ENCODE assay signal across 36 cellular contexts in the genomic region with DNA sequence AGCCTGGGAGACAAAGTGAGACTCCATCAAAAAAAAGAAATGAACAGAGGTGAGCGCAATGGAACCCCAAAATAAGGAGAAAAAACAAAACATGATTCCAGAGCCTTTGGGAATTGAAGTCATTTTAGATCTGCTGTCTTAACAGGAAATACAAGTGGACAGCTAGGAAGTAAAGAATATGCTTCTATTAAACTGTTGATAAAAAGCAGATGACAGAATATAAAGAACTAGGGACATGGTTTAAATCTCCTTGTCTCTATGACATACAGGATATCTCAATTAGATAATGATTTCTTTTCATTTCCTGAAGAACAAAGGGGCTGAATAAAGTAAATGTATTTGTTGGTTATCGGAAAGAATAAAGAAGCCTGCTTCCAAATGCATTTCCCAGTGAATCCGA.
"Had no signal": no experiment of that assay in that cellular context is flagged by ENCODE, and none has a peak within 500 bp of the region (broad histone marks: within the 10 kb centered on the region; RNA-seq: fewer than 3 reads in every experiment).

No MANE protein-coding gene starts in this region.

- H3K9me3 ChIP-seq: adrenal gland had no signal

- H3K27me3 ChIP-seq: adrenal gland had no signal

- H3K27ac ChIP-seq: adrenal gland, cardiac muscle cell, VCaP had no signal

- H3K4me1 Mint-ChIP-seq: brain; central memory CD8-positive, alpha-beta T cell had no signal

- H3K36me3 Mint-ChIP-seq: activated CD4-positive, alpha-beta memory T cell treated with anti-CD3 and anti-CD28 coated beads for 36 hours; activated naive CD4-positive, alpha-beta T cell treated with anti-CD3 and anti-CD28 coated beads, Interleukin-2, amount 50 U/mL, for 72 hours; activated naive CD8-positive, alpha-beta T cell treated with anti-CD3 and anti-CD28 coated beads for 36 hours; brain had no signal

- H3K4me3 ChIP-seq: adrenal gland, cardiac muscle cell had no signal

- H3K27me3 Mint-ChIP-seq: activated B cell treated with CpG ODN at 0.5 μM for 24 hours; activated CD4-positive, alpha-beta memory T cell treated with anti-CD3 and anti-CD28 coated beads for 36 hours; activated CD4-positive, alpha-beta T cell treated with anti-CD3 and anti-CD28 coated beads, Interleukin-2, amount 10 ng/mL, durations not matched to agents 24 days and 14 days; activated naive CD8-positive, alpha-beta T cell treated with anti-CD3 and anti-CD28 coated beads for 36 hours; activated T-helper 17 cell treated with anti-CD3 and anti-CD28 coated beads, Interleukin-2, amount 50 U/mL, for 72 hours had no signal

- H3K4me1 ChIP-seq: adrenal gland had no signal

- H3K9me3 Mint-ChIP-seq: activated B cell treated with CpG ODN at 0.5 μM for 24 hours; activated CD4-positive, alpha-beta memory T cell treated with anti-CD3 and anti-CD28 coated beads for 36 hours; activated CD4-positive, alpha-beta T cell treated with anti-CD3 and anti-CD28 coated beads, Interleukin-2, amount 10 ng/mL, durations not matched to agents 24 days and 14 days; activated CD8-positive, alpha-beta T cell treated with anti-CD3 and anti-CD28 coated beads for 36 hours; activated naive CD4-positive, alpha-beta T cell treated with anti-CD3 and anti-CD28 coated beads for 36 hours; activated naive CD4-positive, alpha-beta T cell treated with anti-CD3 and anti-CD28 coated beads, Interleukin-2, amount 50 U/mL, for 72 hours; activated naive CD8-positive, alpha-beta T cell treated with anti-CD3 and anti-CD28 coated beads for 36 hours; activated T-cell treated with anti-CD3 and anti-CD28 coated beads, Interleukin-2, amount 50 U/mL, for 4 hours; activated T-cell treated with anti-CD3 and anti-CD28 coated beads, Interleukin-2, amount 50 U/mL, for 72 hours; activated T-helper 1 cell treated with anti-CD3 and anti-CD28 coated beads, Interleukin-12 subunit alpha, Interleukin-12 subunit beta, Interleukin-2, Interleukin-4 antibody, amounts not matched to agents 30 ng/mL and 10 ng/mL and 1 ng/mL, durations not matched to agents 14 hours and 24 hours and 36 hours; activated T-helper 17 cell treated with anti-CD3 and anti-CD28 coated beads, Interleukin-2, amount 50 U/mL, for 72 hours; brain; central memory CD8-positive, alpha-beta T cell; T-helper 1 cell treated with Interleukin-12 subunit alpha and Interleukin-12 subunit beta and Interleukin-4 antibody, amounts not matched to agents 30 μg/mL and 1 μg/mL, for 36 hours; T-helper 2 cell treated with Interferon-gamma antibody and Interleukin-4, amounts not matched to agents 5 μg/mL and 100 μg/mL, for 36 hours had no signal

- ATAC-seq: activated CD8-positive, alpha-beta T cell treated with anti-CD3 and anti-CD28 coated beads for 36 hours; activated T-cell treated with anti-CD3 and anti-CD28 coated beads, Interleukin-2, amount 50 U/mL, for 72 hours had no signal

- H3K4me3 Mint-ChIP-seq: activated B cell treated with CpG ODN at 0.5 μM for 24 hours; activated CD4-positive, alpha-beta memory T cell treated with anti-CD3 and anti-CD28 coated beads for 36 hours; activated CD4-positive, alpha-beta T cell treated with anti-CD3 and anti-CD28 coated beads, Interleukin-2, amount 10 ng/mL, durations not matched to agents 24 days and 14 days; activated CD8-positive, alpha-beta T cell treated with anti-CD3 and anti-CD28 coated beads for 36 hours; activated naive CD4-positive, alpha-beta T cell treated with anti-CD3 and anti-CD28 coated beads for 36 hours; activated naive CD8-positive, alpha-beta T cell treated with anti-CD3 and anti-CD28 coated beads for 36 hours; activated T-cell treated with anti-CD3 and anti-CD28 coated beads, Interleukin-2, amount 50 U/mL, for 4 hours; activated T-cell treated with anti-CD3 and anti-CD28 coated beads, Interleukin-2, amount 50 U/mL, for 72 hours; activated T-helper 1 cell treated with anti-CD3 and anti-CD28 coated beads, Interleukin-12 subunit alpha, Interleukin-12 subunit beta, Interleukin-2, Interleukin-4 antibody, amounts not matched to agents 30 ng/mL and 10 ng/mL and 1 ng/mL, durations not matched to agents 14 hours and 24 hours and 36 hours; activated T-helper 17 cell treated with anti-CD3 and anti-CD28 coated beads, Interleukin-2, amount 50 U/mL, for 72 hours; brain; central memory CD8-positive, alpha-beta T cell; T-helper 1 cell treated with Interleukin-12 subunit alpha and Interleukin-12 subunit beta and Interleukin-4 antibody, amounts not matched to agents 30 μg/mL and 1 μg/mL, for 36 hours; T-helper 2 cell treated with Interferon-gamma antibody and Interleukin-4, amounts not matched to agents 5 μg/mL and 100 μg/mL, for 36 hours had no signal

- H3K27ac Mint-ChIP-seq: activated B cell treated with CpG ODN at 0.5 μM for 24 hours; activated CD4-positive, alpha-beta memory T cell treated with anti-CD3 and anti-CD28 coated beads for 36 hours; activated CD8-positive, alpha-beta T cell treated with anti-CD3 and anti-CD28 coated beads for 36 hours; activated naive CD4-positive, alpha-beta T cell treated with anti-CD3 and anti-CD28 coated beads for 36 hours; activated naive CD8-positive, alpha-beta T cell treated with anti-CD3 and anti-CD28 coated beads for 36 hours; activated T-cell treated with anti-CD3 and anti-CD28 coated beads, Interleukin-2, amount 50 U/mL, for 72 hours; activated T-helper 1 cell treated with anti-CD3 and anti-CD28 coated beads, Interleukin-12 subunit alpha, Interleukin-12 subunit beta, Interleukin-2, Interleukin-4 antibody, amounts not matched to agents 30 ng/mL and 10 ng/mL and 1 ng/mL, durations not matched to agents 14 hours and 24 hours and 36 hours; activated T-helper 17 cell treated with anti-CD3 and anti-CD28 coated beads, Interleukin-2, amount 50 U/mL, for 72 hours; brain; T-helper 1 cell treated with Interleukin-12 subunit alpha and Interleukin-12 subunit beta and Interleukin-4 antibody, amounts not matched to agents 30 μg/mL and 1 μg/mL, for 36 hours; T-helper 2 cell treated with Interferon-gamma antibody and Interleukin-4, amounts not matched to agents 5 μg/mL and 100 μg/mL, for 36 hours had no signal

- H3K36me3 ChIP-seq: adrenal gland, cardiac muscle cell had no signal

- DNase-seq: activated B cell treated with CpG ODN at 0.5 μM for 24 hours; activated CD4-positive, alpha-beta memory T cell treated with anti-CD3 and anti-CD28 coated beads for 36 hours; activated CD4-positive, alpha-beta T cell treated with anti-CD3 and anti-CD28 coated beads for 4 hours; activated CD4-positive, alpha-beta T cell treated with anti-CD3 and anti-CD28 coated beads, Interleukin-2, amount 10 ng/mL, durations not matched to agents 24 days and 14 days; activated CD4-positive, alpha-beta T cell treated with anti-CD3 and anti-CD28 coated beads, Interleukin-2, amount 50 U/mL, for 1 hour; activated CD4-positive, alpha-beta T cell treated with anti-CD3 and anti-CD28 coated beads, Interleukin-2, amount 50 U/mL, for 4 hours; activated CD4-positive, CD25-positive, alpha-beta regulatory T cell treated with anti-CD3 and anti-CD28 coated beads, Interleukin-2, amount 50 U/mL, for 72 hours; activated CD8-positive, alpha-beta memory T cell treated with anti-CD3 and anti-CD28 coated beads, Interleukin-2, amount 50 U/mL, for 4 hours; activated CD8-positive, alpha-beta T cell treated with anti-CD3 and anti-CD28 coated beads for 36 hours; activated effector memory CD4-positive, alpha-beta T cell treated with anti-CD3 and anti-CD28 coated beads, Interleukin-2, amount 50 U/mL, for 16 hours; activated gamma-delta T cell treated with Interleukin-2 at 50 U/mL for 16 hours; activated naive CD4-positive, alpha-beta T cell; activated naive CD4-positive, alpha-beta T cell treated with anti-CD3 and anti-CD28 coated beads for 36 hours; activated naive CD4-positive, alpha-beta T cell treated with anti-CD3 and anti-CD28 coated beads, Interleukin-2, amount 50 U/mL, for 16 hours; activated naive CD8-positive, alpha-beta T cell treated with anti-CD3 and anti-CD28 coated beads for 36 hours; activated T-cell treated with anti-CD3 and anti-CD28 coated beads for 4 hours; activated T-cell treated with anti-CD3 and anti-CD28 coated beads, Interleukin-2, amount 50 U/mL, for 1 hour; activated T-cell treated with anti-CD3 and anti-CD28 coated beads, Interleukin-2, amount 50 U/mL, for 4 hours; activated T-cell treated with anti-CD3 and anti-CD28 coated beads, Interleukin-2, amount 50 U/mL, for 72 hours; adrenal gland; amniotic stem cell; aorta; caudate nucleus; cerebellar nuclear complex; T-helper 1 cell; T-helper 2 cell; T-helper 9 cell had no signal
